9 cellular contexts compared by ENCODE assay signal in the genomic region with DNA sequence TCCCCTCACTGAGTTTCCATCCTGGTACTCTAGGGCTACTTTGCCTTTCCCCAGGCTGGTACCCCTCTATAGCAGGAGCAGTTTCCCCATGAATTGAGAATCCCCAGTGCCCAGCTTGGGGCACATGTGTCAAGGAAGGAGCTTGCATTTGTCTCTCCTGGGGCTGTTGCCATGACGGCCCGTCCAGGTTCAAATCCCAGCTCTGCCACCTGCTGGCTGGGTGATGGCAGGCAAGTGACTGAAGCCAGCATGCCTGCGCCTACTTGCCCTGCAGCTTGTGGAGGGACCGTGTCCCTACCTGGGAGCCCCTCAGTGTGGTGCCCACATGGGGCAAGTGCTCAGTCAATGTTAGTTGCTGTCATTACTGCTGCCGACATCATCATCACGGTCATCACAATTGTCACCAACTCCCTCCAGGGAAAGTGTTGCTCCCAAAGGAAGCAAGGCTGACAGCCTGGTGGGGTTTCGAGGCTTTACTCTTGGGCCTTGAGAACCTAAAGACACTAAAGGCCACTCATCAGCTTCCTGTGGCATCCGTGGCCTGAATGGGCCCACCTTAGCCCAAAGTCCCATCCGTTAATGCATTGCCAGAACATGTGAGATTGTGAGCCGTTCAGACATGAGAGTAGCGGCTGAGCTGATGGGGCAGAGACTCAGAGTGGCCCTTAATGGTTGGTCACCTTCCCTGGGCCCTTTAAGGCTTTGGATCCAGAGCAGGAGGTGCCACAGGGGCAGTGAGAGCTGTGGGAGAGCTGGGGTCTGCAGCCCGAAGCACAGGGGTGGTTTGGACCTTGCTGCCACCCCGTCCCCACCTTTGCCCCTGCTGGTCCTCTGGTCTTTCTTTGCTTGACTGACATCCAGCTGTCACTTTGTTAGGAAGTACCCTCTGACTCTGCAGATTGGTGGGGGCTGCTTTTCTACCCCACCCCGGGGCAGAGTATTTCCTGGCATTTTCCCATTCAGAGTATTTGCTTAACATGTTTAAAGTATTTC.
A peak's percentile ranks its signal among the peaks of the same experiment; 100 is the strongest.
DNase-seq lines count a peak whose midpoint lies in the region; ATAC-seq and TF ChIP-seq lines count a peak whose summit lies in the region.
"Had no signal": no experiment of that assay in that cellular context is flagged by ENCODE, and none has a peak within 500 bp of the region (broad histone marks: within the 10 kb centered on the region; RNA-seq: fewer than 3 reads in every experiment).

No MANE protein-coding gene starts in this region.

- TF ChIP-seq POLR2A in prostate gland (IDR thresholded peaks at IDR 0.05), result no peak

- ATAC-seq in GM18873 (IDR thresholded peaks at IDR 0.05; ENCODE audit: low FRiP score, unreplicated experiment), result no peak

- no peak for DNase-seq in GM12864 (ENCODE audit: low read depth)
- DNase-seq in NCI-H526 treated with DMSO at 0.1 percent for 48 hours (lab: John Stamatoyannopoulos, UW), result peak; percentile 10
- peak; percentile 65 to 66 for DNase-seq in activated T-cell treated with anti-CD3 and anti-CD28 coated beads, Interleukin-2, amount 50 U/mL, for 48 hours
- peak in 1 of 2 donors; percentile 60 for DNase-seq in foreskin fibroblast
- DNase-seq in prostate gland (ENCODE audit: low spot score), result no peak
- no peak for DNase-seq in NCI-H510A (lab: John Stamatoyannopoulos, UW)
- no peak for DNase-seq in cerebellar nuclear complex (lab: John Stamatoyannopoulos, UW)
- DNase-seq: activated B cell treated with CpG ODN at 0.5 μM for 24 hours had no signal

- H3K4me3 ChIP-seq in GM12864 (ENCODE audit: low read depth, low read length) (no peak overlapping the region), foreskin fibroblast (ENCODE audit: low read depth in 1 of 2, low read length in 2 of 2) (no peak overlapping the region), prostate gland (no peak overlapping the region)

- TF ChIP-seq CTCF in GM12864 (IDR thresholded peaks at IDR 0.05; ENCODE audit: low read depth, low read length, missing control alignments), result peak; percentile 53
- TF ChIP-seq CTCF in foreskin fibroblast (IDR thresholded peaks at IDR 0.05; ENCODE audit: low read depth, low read length), result peak; percentile 57
- TF ChIP-seq CTCF in prostate gland (IDR thresholded peaks at IDR 0.05), result peak in 3 of 4 experiments; percentile 23 to 51 (median 29)

- H3K27me3 ChIP-seq in prostate gland (replicated peaks; ENCODE audit: insufficient read depth), result no peaks in the 10 kb centered on the region

- no peak overlapping the region for H3K27ac ChIP-seq in prostate gland

- H3K36me3 ChIP-seq in prostate gland, result no peaks in the 10 kb centered on the region

- H3K9me3 ChIP-seq in prostate gland, result no peaks in the 10 kb centered on the region

- intact Hi-C loops in prostate gland (cut with DNase I), result loop anchor here (5.0 kb wide), 1 partner anchor 150 kb away; no protein-coding TSS in a partner anchor

- 87% methylated on average over 14 of the region's 14 CpGs for WGBS in prostate gland

- peaks cover under 1% of the 10 kb centered on the region for H3K4me1 ChIP-seq in prostate gland (replicated peaks)

Comparison
In these comparisons a context has a peak if more than half of its experiments do, and no peak if none do; other contexts are left out.
1. DNase-seq: peak in NCI-H526 treated with DMSO at 0.1 percent for 48 hours (single experiment) and activated T-cell treated with anti-CD3 and anti-CD28 coated beads, Interleukin-2, amount 50 U/mL, for 48 hours (2 of 2); none in GM12864 (single experiment), prostate gland (single experiment), NCI-H510A (single experiment) and cerebellar nuclear complex (0 of 2).
2. Peak in every context shown above with its lines, with median percentiles within 50 percentile points of each other: CTCF ChIP-seq.